21 cellular contexts compared by ENCODE assay signal in genomic region chr19:46555684-46556083, GRCh38. TPM values are rescaled to one million over a fixed set of nuclear protein-coding genes. Genes with fewer than 3 reads are reported as not detected.
A peak's percentile ranks its signal among the peaks of the same experiment; 100 is the strongest.
DNase-seq lines count a peak whose midpoint lies in the region; ATAC-seq, FAIRE-seq and TF ChIP-seq lines count a peak whose summit lies in the region.
"Had no signal": no experiment of that assay in that cellular context is flagged by ENCODE, and none has a peak within 500 bp of the region (broad histone marks: within the 10 kb centered on the region; RNA-seq: fewer than 3 reads in every experiment).

No MANE protein-coding gene starts in this region.

- H3K27ac ChIP-seq in astrocyte (ENCODE audit: low read depth, low read length) = no peak overlapping the region
- no peak overlapping the region for H3K27ac ChIP-seq in foreskin keratinocyte
- H3K27ac ChIP-seq: HL-60 had no signal

- no peaks in the 10 kb centered on the region for H3K4me1 Mint-ChIP-seq in astrocyte (ENCODE audit: low read depth, unreplicated experiment)
- no peaks in the 10 kb centered on the region for H3K4me1 Mint-ChIP-seq in activated CD4-positive, alpha-beta T cell treated with anti-CD3 and anti-CD28 coated beads, Interleukin-2, amount 10 ng/mL, durations not matched to agents 24 days and 14 days
- H3K4me1 Mint-ChIP-seq: GM23338 had no signal

- no peak overlapping the region for H3K9ac ChIP-seq in astrocyte (ENCODE audit: low read length)

- ATAC-seq in foreskin keratinocyte = no peak
- ATAC-seq: CD8-positive, alpha-beta T cell; GM23338 had no signal

- H3K4me3 Mint-ChIP-seq in astrocyte (ENCODE audit: unreplicated experiment) = no peak overlapping the region
- no peak overlapping the region for H3K4me3 Mint-ChIP-seq in activated CD4-positive, alpha-beta T cell treated with anti-CD3 and anti-CD28 coated beads, Interleukin-2, amount 10 ng/mL, durations not matched to agents 24 days and 14 days
- H3K4me3 Mint-ChIP-seq: CD8-positive, alpha-beta T cell; GM23338; HFFc6 had no signal

- H3K27me3 ChIP-seq in astrocyte (ENCODE audit: insufficient read depth, low read length) = no peaks in the 10 kb centered on the region
- peaks cover 5% of the 10 kb centered on the region for H3K27me3 ChIP-seq in foreskin keratinocyte

- H3K4me1 ChIP-seq in astrocyte (ENCODE audit: insufficient read depth, low read length) = no peaks in the 10 kb centered on the region
- no peaks in the 10 kb centered on the region for H3K4me1 ChIP-seq in foreskin keratinocyte
- H3K4me1 ChIP-seq: BE2C had no signal

- no peak for TF ChIP-seq CTCF in astrocyte (IDR thresholded peaks at IDR 0.05; ENCODE audit: insufficient read depth, low read depth, low read length)
- TF ChIP-seq CTCF in foreskin keratinocyte (conservative IDR thresholded peaks at IDR 0.05) = no peak

- H3K4me2 ChIP-seq in astrocyte (ENCODE audit: low read length) = no peak overlapping the region
- H3K4me2 ChIP-seq: GM23338 had no signal

- H3K36me3 ChIP-seq in astrocyte (ENCODE audit: insufficient read depth, low read length) = no peaks in the 10 kb centered on the region
- H3K36me3 ChIP-seq: BE2C had no signal

- intact Hi-C loops in activated CD4-positive, alpha-beta T cell treated with anti-CD3 and anti-CD28 coated beads, Interleukin-2, amount 10 ng/mL, durations not matched to agents 24 days and 14 days (cut with micrococcal nuclease) = no loop called here

- peaks cover 13% of the 10 kb centered on the region for H3K27me3 Mint-ChIP-seq in astrocyte (ENCODE audit: low read depth, unreplicated experiment)
- H3K27me3 Mint-ChIP-seq in activated CD4-positive, alpha-beta T cell treated with anti-CD3 and anti-CD28 coated beads, Interleukin-2, amount 10 ng/mL, durations not matched to agents 24 days and 14 days = peaks cover 31% of the 10 kb centered on the region

- H3K4me3 ChIP-seq in astrocyte (ENCODE audit: insufficient read depth, low read depth, low read length) = no peak overlapping the region
- H3K4me3 ChIP-seq: GM23338 had no signal

- DNase-seq in GM19239 (ENCODE audit: insufficient read length, low spot score) (no peak), MV-4-11 (lab: John Stamatoyannopoulos, UW) (peak; percentile 57), NOMO-1 treated with dmso at 0.1 percent for 144 hours (lab: John Stamatoyannopoulos, UW; ENCODE audit: unreplicated experiment) (peak; percentile 63), astrocyte (ENCODE audit: low read depth) (no peak), hypothalamus (lab: John Stamatoyannopoulos, UW) (no peak), foreskin keratinocyte (no peak), NCI-H2196 treated with DMSO at 0.1 percent for 48 hours (lab: John Stamatoyannopoulos, UW; ENCODE audit: unreplicated experiment) (no peak)
- DNase-seq in activated CD4-positive, alpha-beta T cell treated with anti-CD3 and anti-CD28 coated beads, Interleukin-2, amount 10 ng/mL, durations not matched to agents 24 days and 14 days = no peak
- DNase-seq: ACHN; BE2C; C1 segment of cervical spinal cord; Calu3; CD8-positive, alpha-beta T cell; DMS79 treated with DMSO at 0.1 percent for 48 hours; GF-D8; HCEC 1CT; HFFc6 had no signal

- peaks cover 15% of the 10 kb centered on the region for H3K9me3 Mint-ChIP-seq in astrocyte (ENCODE audit: unreplicated experiment)
- peaks cover 12% of the 10 kb centered on the region for H3K9me3 Mint-ChIP-seq in activated CD4-positive, alpha-beta T cell treated with anti-CD3 and anti-CD28 coated beads, Interleukin-2, amount 10 ng/mL, durations not matched to agents 24 days and 14 days

- peak; percentile 8 for FAIRE-seq in GM19239 (lab: Jason Lieb, UNC)
- FAIRE-seq in astrocyte (lab: Jason Lieb, UNC) = peak; percentile 23
- FAIRE-seq: A204.1, H54 had no signal

- H4K20me1 ChIP-seq in astrocyte (ENCODE audit: insufficient read depth, low read length) = no peaks in the 10 kb centered on the region

- no peak overlapping the region for H2AFZ ChIP-seq in astrocyte (ENCODE audit: low read depth, low read length)
- H2AFZ ChIP-seq: GM23338 had no signal

- peaks cover 8% of the 10 kb centered on the region for H3K36me3 Mint-ChIP-seq in astrocyte (ENCODE audit: low read depth, unreplicated experiment)
- peaks cover 3% of the 10 kb centered on the region for H3K36me3 Mint-ChIP-seq in activated CD4-positive, alpha-beta T cell treated with anti-CD3 and anti-CD28 coated beads, Interleukin-2, amount 10 ng/mL, durations not matched to agents 24 days and 14 days (ENCODE audit: low read depth)

- H3K9me3 ChIP-seq in astrocyte (ENCODE audit: insufficient read depth, low read depth, low read length) = peaks cover 4% of the 10 kb centered on the region
- H3K9me3 ChIP-seq: BE2C had no signal

- H3K27ac Mint-ChIP-seq in astrocyte (ENCODE audit: unreplicated experiment) = no peak overlapping the region
- H3K27ac Mint-ChIP-seq in activated CD4-positive, alpha-beta T cell treated with anti-CD3 and anti-CD28 coated beads, Interleukin-2, amount 10 ng/mL, durations not matched to agents 24 days and 14 days = no peak overlapping the region
- H3K27ac Mint-ChIP-seq: CD8-positive, alpha-beta T cell; GM23338; HFFc6 had no signal

- H3K79me2 ChIP-seq in astrocyte (ENCODE audit: insufficient read depth, low read length) = no peaks in the 10 kb centered on the region

RNA-seq across cellular contexts. Expression of gene CALM3, which starts 45.4 kb away (rescaled TPM):
- total RNA-seq in astrocyte = 334 and 343 TPM in 2 replicates
- total RNA-seq in foreskin keratinocyte = 172 and 205 TPM in 2 replicates
- polyA plus RNA-seq in foreskin keratinocyte = 220 and 271 TPM in 2 replicates
- total RNA-seq in activated CD4-positive, alpha-beta T cell treated with anti-CD3 and anti-CD28 coated beads, Interleukin-2, amount 10 ng/mL, durations not matched to agents 24 days and 14 days = 477 and 479 TPM in 2 replicates

Comparison
In these comparisons a context has a peak if more than half of its experiments do, and no peak if none do; other contexts are left out.
1. DNase-seq: peak in MV-4-11 (single experiment) and NOMO-1 treated with dmso at 0.1 percent for 144 hours (single experiment); none in GM19239 (single experiment), astrocyte (single experiment), hypothalamus (0 of 51), foreskin keratinocyte (0 of 2), activated CD4-positive, alpha-beta T cell treated with anti-CD3 and anti-CD28 coated beads, Interleukin-2, amount 10 ng/mL, durations not matched to agents 24 days and 14 days (single experiment) and NCI-H2196 treated with DMSO at 0.1 percent for 48 hours (single experiment).